1 cellular context compared by ENCODE assay signal in the genomic region with DNA sequence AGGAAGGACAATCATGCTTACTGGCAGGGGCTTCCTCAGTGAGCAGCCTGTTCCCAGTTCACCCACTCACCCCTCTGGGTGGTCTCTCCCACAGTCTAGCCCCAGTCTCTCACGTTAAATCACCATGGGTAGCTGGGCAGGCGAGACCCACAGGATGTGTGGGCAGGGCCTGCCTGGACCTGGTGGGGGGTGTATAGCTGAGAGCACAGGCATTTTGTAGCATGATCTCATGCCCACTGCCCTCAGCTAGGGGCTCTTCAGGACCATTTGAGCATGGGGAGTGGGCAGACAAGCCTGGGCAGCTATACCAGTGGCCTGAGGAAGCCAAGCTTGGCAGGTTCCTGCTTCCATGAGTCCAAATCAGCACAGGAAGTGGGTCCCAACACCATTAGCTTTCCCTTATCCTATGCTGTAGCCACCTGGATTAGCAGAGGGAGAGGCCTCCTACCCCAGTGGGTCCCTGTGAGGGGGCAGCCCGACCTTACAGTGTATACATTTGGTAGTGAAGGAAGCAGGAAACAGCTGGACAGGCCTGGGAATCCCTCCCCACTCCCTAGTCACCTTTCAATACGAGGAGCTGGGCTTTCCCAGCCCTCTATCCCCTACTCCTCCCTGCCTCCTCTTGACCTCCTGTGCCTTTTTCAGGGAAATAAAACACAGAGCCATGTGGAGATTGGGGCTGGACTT.
TF ChIP-seq lines count a peak whose summit lies in the region.

No MANE protein-coding gene starts in this region.

TF ChIP-seq in IMR-90, 13 proteins besides CTCF, POLR2A, EP300 and RAD21:
- TF ChIP-seq MAFK (IDR thresholded peaks at IDR 0.05; ENCODE audit: low read depth, low read length) (no peak), MXI1 (IDR thresholded peaks at IDR 0.05; ENCODE audit: borderline replicate concordance, low read depth, low read length) (no peak), RFX5 (IDR thresholded peaks at IDR 0.05; ENCODE audit: low read depth, low read length) (no peak), NFE2L2 (IDR thresholded peaks at IDR 0.05; ENCODE audit: low read depth, low read length) (no peak), CEBPB (IDR thresholded peaks at IDR 0.05; ENCODE audit: low read depth, low read length) (no peak), FOS (IDR thresholded peaks at IDR 0.05; ENCODE audit: low read depth, low read length) (no peak), CHD1 (IDR thresholded peaks at IDR 0.05; ENCODE audit: low read depth, low read length) (no peak), RCOR1 (IDR thresholded peaks at IDR 0.05; ENCODE audit: insufficient replicate concordance, low read length) (no peak)
- TF ChIP-seq, protein P1, sequence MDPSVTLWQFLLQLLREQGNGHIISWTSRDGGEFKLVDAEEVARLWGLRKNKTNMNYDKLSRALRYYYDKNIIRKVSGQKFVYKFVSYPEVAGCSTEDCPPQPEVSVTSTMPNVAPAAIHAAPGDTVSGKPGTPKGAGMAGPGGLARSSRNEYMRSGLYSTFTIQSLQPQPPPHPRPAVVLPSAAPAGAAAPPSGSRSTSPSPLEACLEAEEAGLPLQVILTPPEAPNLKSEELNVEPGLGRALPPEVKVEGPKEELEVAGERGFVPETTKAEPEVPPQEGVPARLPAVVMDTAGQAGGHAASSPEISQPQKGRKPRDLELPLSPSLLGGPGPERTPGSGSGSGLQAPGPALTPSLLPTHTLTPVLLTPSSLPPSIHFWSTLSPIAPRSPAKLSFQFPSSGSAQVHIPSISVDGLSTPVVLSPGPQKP (IDR thresholded peaks at IDR 0.05; ENCODE audit: borderline replicate concordance, low read depth, low read length) = no peak
TF ChIP-seq in IMR-90: peak in this region for 0.
